8 cellular contexts compared by ENCODE assay signal in the genomic region with DNA sequence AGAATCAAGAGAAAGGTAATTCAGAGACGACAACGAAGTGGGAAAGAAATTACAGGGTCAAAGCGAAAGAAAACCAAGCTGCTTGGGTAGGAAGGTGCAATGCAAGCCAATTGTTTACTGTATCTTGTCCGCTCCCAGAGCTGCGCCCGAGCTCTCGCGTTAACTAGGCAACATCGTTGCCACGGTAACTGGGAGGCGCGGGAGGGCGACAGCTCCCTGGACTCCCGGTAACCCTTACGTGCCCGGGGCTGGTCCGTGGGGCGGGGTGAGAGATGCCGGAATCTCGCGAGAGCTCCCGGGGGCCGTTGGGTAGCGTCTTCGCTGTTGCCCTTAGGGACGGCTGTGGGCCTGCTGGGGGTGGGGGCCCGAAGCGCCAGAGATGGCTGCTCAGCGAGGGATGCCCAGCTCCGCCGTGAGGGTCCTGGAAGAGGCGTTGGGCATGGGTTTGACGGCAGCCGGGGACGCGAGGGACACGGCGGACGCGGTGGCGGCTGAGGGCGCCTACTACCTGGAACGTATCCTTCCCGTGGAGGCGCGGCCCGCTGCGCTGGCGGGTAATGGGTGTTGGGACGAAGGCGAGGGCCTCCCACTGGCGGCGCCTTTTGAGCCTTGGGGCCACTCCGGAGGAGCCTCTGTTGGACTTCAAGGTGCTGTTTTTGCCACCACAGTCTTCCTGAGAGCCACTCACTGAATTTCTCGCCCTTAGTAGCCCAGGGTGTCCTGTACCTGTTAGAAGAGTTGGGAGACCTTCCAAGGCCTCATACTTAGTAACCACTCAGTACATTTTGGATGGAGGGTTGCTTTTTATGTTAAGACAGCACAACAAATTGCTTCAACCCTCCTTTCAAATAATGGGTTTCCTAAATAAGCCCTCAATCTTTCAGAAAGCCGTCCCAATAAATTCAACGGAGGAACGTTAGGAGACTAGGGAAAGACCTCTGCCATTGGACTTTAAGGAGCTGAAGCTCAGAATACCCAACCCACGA. TPM values are rescaled to one million over a fixed set of nuclear protein-coding genes. Genes with fewer than 3 reads are reported as not detected.
DNase-seq lines count a peak whose midpoint lies in the region; ATAC-seq and TF ChIP-seq lines count a peak whose summit lies in the region.

A gene (plus strand): TSS at position 360 of the 986 bp plus-strand sequence.

- H3K27ac ChIP-seq in KMS-11 (peak within 1 kb of the TSS; percentile 53), SJSA1 (peak within 1 kb of the TSS; percentile 53), substantia nigra (ENCODE audit: low read depth, low read length, poor library complexity, severe bottlenecking) (peak within 1 kb of the TSS; percentile 73)

- no peaks in the 10 kb centered on the region for H3K79me2 ChIP-seq in KMS-11 (ENCODE audit: insufficient read depth, low read depth)

- ATAC-seq in GM21723 (IDR thresholded peaks at IDR 0.05; ENCODE audit: unreplicated experiment) = peak; percentile 99

- no peak for TF ChIP-seq CTCF in KMS-11 (conservative IDR thresholded peaks at IDR 0.05; ENCODE audit: low read depth, low read length)

- peaks cover 2% of the 10 kb centered on the region for H3K27me3 Mint-ChIP-seq in activated naive CD4-positive, alpha-beta T cell treated with anti-CD3 and anti-CD28 coated beads, Interleukin-2, amount 50 U/mL, for 24 hours

- H3K36me3 Mint-ChIP-seq in activated naive CD4-positive, alpha-beta T cell treated with anti-CD3 and anti-CD28 coated beads, Interleukin-2, amount 50 U/mL, for 24 hours = no peaks in the 10 kb centered on the region

- peak within 1 kb of the TSS; percentile 68; the same call in 1 of the 2 replicates for H3K9ac ChIP-seq in KMS-11

- peak within 1 kb of the TSS; percentile 83 for H3K27ac Mint-ChIP-seq in activated naive CD4-positive, alpha-beta T cell treated with anti-CD3 and anti-CD28 coated beads, Interleukin-2, amount 50 U/mL, for 24 hours

- H3K4me3 Mint-ChIP-seq in activated naive CD4-positive, alpha-beta T cell treated with anti-CD3 and anti-CD28 coated beads, Interleukin-2, amount 50 U/mL, for 24 hours = peak within 1 kb of the TSS; percentile 91

- DNase-seq in DMS79 (lab: John Stamatoyannopoulos, UW) = peak; percentile 93
- DNase-seq in SJSA1 (ENCODE audit: low read depth in 1 of 2, low spot score in 2 of 2) = peak; percentile 93 to 98
- DNase-seq in globus pallidus (ENCODE audit: low spot score) = peak; percentile 95
- DNase-seq in non-pigmented ciliary epithelial cell (ENCODE audit: low read depth) = peak; percentile 92
- DNase-seq in substantia nigra (lab: John Stamatoyannopoulos, UW) = peak; percentile 40 to 99 (median 94)

- peaks cover 39% of the 10 kb centered on the region for H3K4me1 Mint-ChIP-seq in activated naive CD4-positive, alpha-beta T cell treated with anti-CD3 and anti-CD28 coated beads, Interleukin-2, amount 50 U/mL, for 24 hours

- no peaks in the 10 kb centered on the region for H3K9me3 Mint-ChIP-seq in activated naive CD4-positive, alpha-beta T cell treated with anti-CD3 and anti-CD28 coated beads, Interleukin-2, amount 50 U/mL, for 24 hours

- H3K27me3 ChIP-seq in KMS-11 (ENCODE audit: insufficient read depth, low read depth) = no peaks in the 10 kb centered on the region
- no peaks in the 10 kb centered on the region for H3K27me3 ChIP-seq in SJSA1 (replicated peaks)

- H4K20me1 ChIP-seq in KMS-11 (ENCODE audit: insufficient read depth) = no peaks in the 10 kb centered on the region

- H2AFZ ChIP-seq in KMS-11 (ENCODE audit: low read depth) = peak within 1 kb of the TSS; percentile 85

- H3K4me3 ChIP-seq in KMS-11 (IDR thresholded peaks at IDR 0.05; ENCODE audit: insufficient read depth, low read depth, low read length) (peak within 1 kb of the TSS; percentile 60), SJSA1 (peak within 1 kb of the TSS; percentile 66)

- H3K4me2 ChIP-seq in KMS-11 = peak within 1 kb of the TSS; percentile 43

- peaks cover 10% of the 10 kb centered on the region for H3K4me1 ChIP-seq in KMS-11 (ENCODE audit: low read depth, poor library complexity, severe bottlenecking)
- 0 out of 2 replicates have a peak, but pooled peaks cover 8% of the 10 kb centered on the region for H3K4me1 ChIP-seq in SJSA1 (replicated peaks)

- H3K36me3 ChIP-seq in KMS-11 (ENCODE audit: insufficient read depth) = no peaks in the 10 kb centered on the region
- no peaks in the 10 kb centered on the region for H3K36me3 ChIP-seq in SJSA1

- H3K9me3 ChIP-seq in SJSA1 (replicated peaks) = no peaks in the 10 kb centered on the region

RNA-seq across cellular contexts. Expression of the gene that starts here (rescaled TPM):
- total RNA-seq in SJSA1 (2014; rRNA removed; shearing (Covaris generic)) = 17.6 and 32.0 TPM in 2 replicates

Comparison
In these comparisons a context has a peak if more than half of its experiments do, and no peak if none do; other contexts are left out.
1. Peak in every context shown above with its lines: DNase-seq, ATAC-seq, H3K4me3 ChIP-seq and H3K27ac ChIP-seq.